Comparison of ENCODE assay signal across 6 cellular contexts in the genomic region with DNA sequence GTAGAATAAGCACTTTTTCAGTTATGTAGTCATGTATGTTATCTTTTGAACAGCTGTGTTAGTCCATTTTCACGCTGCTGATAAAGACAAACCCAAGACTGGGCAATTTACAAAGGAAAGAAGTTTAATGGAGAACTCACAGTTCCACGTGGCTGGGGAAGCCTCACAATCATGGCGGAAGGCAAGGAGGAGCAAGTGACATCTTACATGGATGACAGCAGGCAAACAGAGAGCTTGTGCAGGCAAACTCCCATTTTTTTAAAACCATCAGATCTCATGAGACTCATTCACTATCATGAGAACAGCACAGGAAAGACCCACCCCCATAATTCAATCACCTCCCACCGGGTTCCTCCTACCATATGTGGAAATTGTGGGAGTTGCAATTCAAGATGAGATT. TPM values are rescaled to one million over a fixed set of nuclear protein-coding genes. Genes with fewer than 3 reads are reported as not detected.
DNase-seq lines count a peak whose midpoint lies in the region; ATAC-seq, FAIRE-seq and TF ChIP-seq lines count a peak whose summit lies in the region.
"Not testable (repeated sequence)": the region's sequence is repeated elsewhere in the genome, so short reads cannot be mapped to it uniquely, and the experiment has no call there.

No MANE protein-coding gene starts in this region.

- H3K36me3 Mint-ChIP-seq in activated naive CD8-positive, alpha-beta T cell treated with anti-CD3 and anti-CD28 coated beads, Interleukin-2, amount 10 ng/mL, durations not matched to agents 7 days and 5 days: peaks cover 27% of the 10 kb centered on the region
- peaks cover 24% of the 10 kb centered on the region for H3K36me3 Mint-ChIP-seq in central memory CD8-positive, alpha-beta T cell (ENCODE audit: insufficient read depth)
- not testable (repeated sequence) for H3K36me3 Mint-ChIP-seq in osteocyte (ENCODE audit: unreplicated experiment)

- not testable (repeated sequence) for H3K27me3 Mint-ChIP-seq in activated naive CD8-positive, alpha-beta T cell treated with anti-CD3 and anti-CD28 coated beads, Interleukin-2, amount 10 ng/mL, durations not matched to agents 7 days and 5 days; central memory CD8-positive, alpha-beta T cell; osteocyte (ENCODE audit: unreplicated experiment)

- not testable (repeated sequence) for H3K27me3 ChIP-seq in DND-41 (ENCODE audit: insufficient read depth, low read length, poor library complexity)

- H3K4me1 Mint-ChIP-seq in activated naive CD8-positive, alpha-beta T cell treated with anti-CD3 and anti-CD28 coated beads, Interleukin-2, amount 10 ng/mL, durations not matched to agents 7 days and 5 days: peaks cover 20% of the 10 kb centered on the region
- H3K4me1 Mint-ChIP-seq in central memory CD8-positive, alpha-beta T cell: peaks cover 29% of the 10 kb centered on the region
- H3K4me1 Mint-ChIP-seq in osteocyte (ENCODE audit: unreplicated experiment): peaks cover 27% of the 10 kb centered on the region

- not testable (repeated sequence) for H3K4me2 ChIP-seq in A549; DND-41 (ENCODE audit: insufficient read depth, low read length)

- TF ChIP-seq RAD21 in A549 (conservative IDR thresholded peaks at IDR 0.05 in 1 of 2, IDR thresholded peaks at IDR 0.05 in 1 of 2): not testable (repeated sequence)

- peaks cover 15% of the 10 kb centered on the region for H3K9me3 Mint-ChIP-seq in activated naive CD8-positive, alpha-beta T cell treated with anti-CD3 and anti-CD28 coated beads, Interleukin-2, amount 10 ng/mL, durations not matched to agents 7 days and 5 days
- H3K9me3 Mint-ChIP-seq in central memory CD8-positive, alpha-beta T cell: peaks cover 12% of the 10 kb centered on the region
- H3K9me3 Mint-ChIP-seq in osteocyte (ENCODE audit: unreplicated experiment): not testable (repeated sequence)

- peaks cover 22% of the 10 kb centered on the region; the same call in 1 of the 2 replicates for H4K20me1 ChIP-seq in DND-41 (ENCODE audit: insufficient read depth, low read length)

- H3K4me1 ChIP-seq in A549 (peaks cover 12% of the 10 kb centered on the region), DND-41 (ENCODE audit: insufficient read depth, low read length) (peaks cover 25% of the 10 kb centered on the region)

- ATAC-seq in A549; DND-41 (ENCODE audit: insufficient read depth, low read depth); activated naive CD8-positive, alpha-beta T cell treated with anti-CD3 and anti-CD28 coated beads, Interleukin-2, amount 10 ng/mL, durations not matched to agents 7 days and 5 days (ENCODE audit: low read depth); central memory CD8-positive, alpha-beta T cell (replicated peaks; ENCODE audit: extremely low read depth, poor library complexity, severe bottlenecking): not testable (repeated sequence)

- not testable (repeated sequence) for DNase-seq in A549 (ENCODE audit: low read depth in 1 of 2, low spot score in 1 of 2); DND-41; activated naive CD8-positive, alpha-beta T cell treated with anti-CD3 and anti-CD28 coated beads, Interleukin-2, amount 10 ng/mL, durations not matched to agents 7 days and 5 days; central memory CD8-positive, alpha-beta T cell (ENCODE audit: low spot score in 2 of 2)
- DNase-seq in islet precursor cell: peak; percentile 7
- peak; percentile 19 for DNase-seq in osteocyte (ENCODE audit: extremely low spot score, unreplicated experiment)

- not testable (repeated sequence) for H3K4me3 ChIP-seq in A549; DND-41 (ENCODE audit: low read depth in 1 of 2, low read length in 2 of 2)

- peak overlapping the region; percentile 29; the same call in 1 of the 2 replicates for H2AFZ ChIP-seq in DND-41 (ENCODE audit: low read depth, low read length)

- not testable (repeated sequence) for H3K4me3 Mint-ChIP-seq in activated naive CD8-positive, alpha-beta T cell treated with anti-CD3 and anti-CD28 coated beads, Interleukin-2, amount 10 ng/mL, durations not matched to agents 7 days and 5 days; osteocyte (ENCODE audit: unreplicated experiment)
- peak overlapping the region; percentile 13 for H3K4me3 Mint-ChIP-seq in central memory CD8-positive, alpha-beta T cell

- H3K9me3 ChIP-seq in A549: peaks cover 23% of the 10 kb centered on the region
- H3K9me3 ChIP-seq in DND-41 (ENCODE audit: insufficient read depth, low read length, severe bottlenecking): not testable (repeated sequence)

- POLR2A ChIA-PET in A549 (lab: Yijun Ruan, JAX): not testable (repeated sequence)
- POLR2A ChIA-PET in activated naive CD8-positive, alpha-beta T cell treated with anti-CD3 and anti-CD28 coated beads, Interleukin-2, amount 10 ng/mL, durations not matched to agents 7 days and 5 days (lab: Charles Lee): interaction anchor here (0.9 kb wide), 1 partner anchor 11 kb away, joined by 3 read pairs; no protein-coding TSS in a partner anchor

- not testable (repeated sequence) for H3K27ac ChIP-seq in A549; DND-41 (ENCODE audit: low read length)

- H3K27ac Mint-ChIP-seq in activated naive CD8-positive, alpha-beta T cell treated with anti-CD3 and anti-CD28 coated beads, Interleukin-2, amount 10 ng/mL, durations not matched to agents 7 days and 5 days: peak overlapping the region; percentile 18
- not testable (repeated sequence) for H3K27ac Mint-ChIP-seq in central memory CD8-positive, alpha-beta T cell (ENCODE audit: low read depth); osteocyte (ENCODE audit: unreplicated experiment)

- H3K9ac ChIP-seq in DND-41 (ENCODE audit: low read depth, low read length): not testable (repeated sequence)

- WGBS in A549 (ENCODE audit: missing lambda C conversion rate): 83% methylated on average over 4 of the region's 4 CpGs

- FAIRE-seq in A549 (lab: Jason Lieb, UNC): not testable (repeated sequence)

- not testable (repeated sequence) for TF ChIP-seq CTCF in A549 (IDR thresholded peaks at IDR 0.05); DND-41 (IDR thresholded peaks at IDR 0.05; ENCODE audit: borderline replicate concordance, extremely low read depth, low read length, poor library complexity, severe bottlenecking); osteocyte (IDR thresholded peaks at IDR 0.05)

- not testable (repeated sequence) for TF ChIP-seq POLR2A in A549 (IDR thresholded peaks at IDR 0.05; ENCODE audit: low read length)

- H3K36me3 ChIP-seq in DND-41 (ENCODE audit: insufficient read depth, low read length): peaks cover 19% of the 10 kb centered on the region

- CTCF ChIA-PET in A549 (lab: Yijun Ruan, JAX): interaction anchor here (1.2 to 1.4 kb wide), 2 partner anchors 8 to 96 kb away, joined by 4 read pairs; a partner anchor contains a TSS

- TF ChIP-seq EP300 in A549 (IDR thresholded peaks at IDR 0.05): not testable (repeated sequence)

- H3K79me2 ChIP-seq in DND-41 (ENCODE audit: insufficient read depth, low read length): peaks cover 31% of the 10 kb centered on the region

TF ChIP-seq in A549, 52 proteins besides CTCF, POLR2A, EP300 and RAD21:
- peak; percentile 36 for TF ChIP-seq MAFK (IDR thresholded peaks at IDR 0.05; ENCODE audit: partially characterized antibody)
TF ChIP-seq in A549: peak in this region for 1; not testable (repeated sequence) for 51.

RNA-seq across cellular contexts. Expression of gene CCNT1, which starts 2.5 kb away (rescaled TPM):
- polyA plus RNA-seq in A549 (2011; rRNA removed): 54.5 and 56.2 TPM in 2 replicates
- polyA plus RNA-seq in A549 (2012; cell fraction: cytosol; rRNA removed): 4.4 and 5.3 TPM in 2 replicates
- 7.4 and 12.6 TPM in 2 replicates for polyA plus RNA-seq in A549 (2012; cell fraction: nucleus; rRNA removed)
- 12.9 to 13.0 TPM (median 13.0 TPM) in 3 replicates for polyA plus RNA-seq in A549 (2017; fragmentation: RNase III; extraction: RNeasy Plus Mini Kit Qiagen cat#74134 plus additional on column Dnase treatment)
- polyA minus RNA-seq in A549 (2011; rRNA and poly(A)+ RNA removed): 69.4 and 76.3 TPM in 2 replicates
- total RNA-seq in activated naive CD8-positive, alpha-beta T cell treated with anti-CD3 and anti-CD28 coated beads, Interleukin-2, amount 10 ng/mL, durations not matched to agents 7 days and 5 days: 10 to 100 TPM; 58.7 to 60.4 TPM
- total RNA-seq in osteocyte: 32.9 and 33.8 TPM in 2 replicates

RNA-seq across cellular contexts. Expression of gene KANSL2, which starts 37.0 kb away (rescaled TPM):
- polyA plus RNA-seq in A549 (2011; rRNA removed) (59.4 and 62.8 TPM in 2 replicates), A549 (2017; fragmentation: RNase III; extraction: RNeasy Plus Mini Kit Qiagen cat#74134 plus additional on column Dnase treatment) (30.2 to 31.4 TPM (median 30.3 TPM) in 3 replicates)
- polyA plus RNA-seq in A549 (2012; cell fraction: cytosol; rRNA removed): 38.6 and 39.2 TPM in 2 replicates
- 35.2 and 40.2 TPM in 2 replicates for polyA plus RNA-seq in A549 (2012; cell fraction: nucleus; rRNA removed)
- polyA minus RNA-seq in A549 (2011; rRNA and poly(A)+ RNA removed): 93.9 and 98.2 TPM in 2 replicates
- 10 to 100 TPM; 62.1 to 65.7 TPM for total RNA-seq in activated naive CD8-positive, alpha-beta T cell treated with anti-CD3 and anti-CD28 coated beads, Interleukin-2, amount 10 ng/mL, durations not matched to agents 7 days and 5 days
- total RNA-seq in osteocyte: 26.3 and 31.0 TPM in 2 replicates
